Comparison of ENCODE assay signal across 8 cellular contexts in the genomic region with DNA sequence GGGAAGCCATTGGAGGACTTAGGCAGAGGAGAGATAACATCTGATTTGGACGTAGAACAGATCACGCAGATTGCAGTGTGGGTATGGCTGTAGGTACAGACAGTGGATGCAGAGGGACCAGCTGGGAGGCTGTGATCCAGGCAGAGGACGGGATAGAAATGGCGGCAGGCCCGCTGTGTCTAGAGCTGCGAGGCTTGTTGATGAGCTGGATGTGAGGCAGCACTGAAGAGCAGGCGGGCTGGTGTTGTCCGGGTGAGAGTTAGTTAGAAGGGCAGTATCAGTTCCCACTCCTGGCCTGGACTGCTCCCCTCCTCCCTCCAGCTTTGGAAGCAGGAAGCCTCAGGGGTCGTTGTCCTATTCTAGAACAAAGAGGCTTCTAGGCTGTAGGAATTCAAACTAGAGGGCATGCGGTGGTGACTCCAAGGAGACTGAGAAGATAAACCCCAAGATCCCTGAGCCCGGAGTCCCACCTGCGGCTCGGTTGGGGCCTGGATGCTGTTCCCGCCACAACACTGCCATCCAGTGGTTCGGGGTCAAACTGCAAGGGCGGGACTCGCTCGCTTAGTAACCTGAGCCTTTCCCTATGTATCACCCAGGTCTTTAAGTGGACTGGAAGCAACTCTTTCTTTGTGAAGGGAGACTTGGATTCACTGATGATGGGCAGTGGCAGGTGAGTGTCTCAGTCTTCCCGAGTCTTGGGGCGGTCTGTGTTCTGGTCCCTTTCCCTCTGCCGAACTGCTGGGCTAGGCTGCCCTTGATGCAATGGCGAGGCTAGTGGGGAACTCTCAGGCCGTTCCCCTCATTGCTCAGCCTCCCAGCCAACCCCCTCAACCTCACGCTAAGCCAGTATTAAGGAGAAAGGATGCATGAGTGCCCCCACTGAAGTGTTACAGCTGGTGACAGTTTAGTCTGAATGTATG. TPM values are rescaled to one million over a fixed set of nuclear protein-coding genes. Genes with fewer than 3 reads are reported as not detected.
DNase-seq lines count a peak whose midpoint lies in the region; ATAC-seq and TF ChIP-seq lines count a peak whose summit lies in the region.

No MANE protein-coding gene starts in this region.

- peak overlapping the region; percentile 2 to 89 (median 73) for H3K27ac Mint-ChIP-seq in naive thymus-derived CD4-positive, alpha-beta T cell

- H3K9me3 ChIP-seq in PC-3 (ENCODE audit: low read length) = no peaks in the 10 kb centered on the region
- H3K9me3 ChIP-seq in naive thymus-derived CD4-positive, alpha-beta T cell (ENCODE audit: control insufficient read depth in 2 of 3, low read length in 3 of 3) = no peaks in the 10 kb centered on the region

- peaks cover 11% of the 10 kb centered on the region for H3K4me1 Mint-ChIP-seq in activated T-cell treated with anti-CD3 and anti-CD28 coated beads, Interleukin-2, amount 50 U/mL, for 4 hours (ENCODE audit: low read depth)
- H3K4me1 Mint-ChIP-seq in naive thymus-derived CD4-positive, alpha-beta T cell = peaks cover 4 to 22% (median 16%) of the 10 kb centered on the region in 7 donors

- H2AFZ ChIP-seq in PC-3 (ENCODE audit: low read length) = peak overlapping the region; percentile 88

- DNase-seq in KG1 (lab: John Stamatoyannopoulos, UW) (peak; percentile 52), PC-3 (peak; percentile 94), fibroblast of gingiva (ENCODE audit: low read depth) (peak; percentile 58)
- peak; percentile 78 for DNase-seq in activated T-cell treated with anti-CD3 and anti-CD28 coated beads, Interleukin-2, amount 50 U/mL, for 4 hours
- DNase-seq in naive thymus-derived CD4-positive, alpha-beta T cell = peak; percentile 59 to 84 (median 75)
- peak; percentile 55 to 58 for DNase-seq in stimulated activated CD8-positive, alpha-beta memory T cell treated with anti-CD3 and anti-CD28 coated beads, Interleukin-7, amount 100 ng/mL, for 4 hours (ENCODE audit: low read depth in 2 of 2)

- no peaks in the 10 kb centered on the region for H3K27me3 Mint-ChIP-seq in activated T-cell treated with anti-CD3 and anti-CD28 coated beads, Interleukin-2, amount 50 U/mL, for 4 hours (ENCODE audit: low read depth)
- H3K27me3 Mint-ChIP-seq in naive thymus-derived CD4-positive, alpha-beta T cell = no peaks in the 10 kb centered on the region

- TF ChIP-seq CTCF in GM12874 (IDR thresholded peaks at IDR 0.05; ENCODE audit: insufficient read depth, low read depth, low read length) (peak; percentile 96), PC-3 (conservative IDR thresholded peaks at IDR 0.05; ENCODE audit: low read depth, low read length) (peak; percentile 94)

- BruUV-seq in PC-3 (replicated peaks; lab: Mats Ljungman, UMichigan) = TSS peak; percentile 9

- H3K36me3 ChIP-seq in PC-3 (ENCODE audit: low read depth, low read length) = no peaks in the 10 kb centered on the region
- peaks cover 0 to 28% (median 14%) of the 10 kb centered on the region in 3 experiments for H3K36me3 ChIP-seq in naive thymus-derived CD4-positive, alpha-beta T cell (ENCODE audit: control insufficient read depth in 2 of 3, insufficient read depth in 3 of 3, low read length in 3 of 3)

- H3K9me3 Mint-ChIP-seq in activated T-cell treated with anti-CD3 and anti-CD28 coated beads, Interleukin-2, amount 50 U/mL, for 4 hours = no peaks in the 10 kb centered on the region
- peaks cover 0 to 11% (median 0%) of the 10 kb centered on the region in 11 donors for H3K9me3 Mint-ChIP-seq in naive thymus-derived CD4-positive, alpha-beta T cell

- no peaks in the 10 kb centered on the region for H3F3A ChIP-seq in PC-3 (ENCODE audit: low read length, unreplicated experiment)

- H3K4me1 ChIP-seq in PC-3 (ENCODE audit: insufficient read depth, low read length) = peaks cover 4% of the 10 kb centered on the region; the same call in 1 of the 2 replicates
- peaks cover 5 to 7% of the 10 kb centered on the region in 2 donors for H3K4me1 ChIP-seq in naive thymus-derived CD4-positive, alpha-beta T cell (ENCODE audit: control insufficient read depth in 2 of 2, insufficient read depth in 2 of 2, low read length in 2 of 2)

- intact Hi-C loops in PC-3 (cut with micrococcal nuclease) = loop anchor here (1.0 to 5.0 kb wide), 3 partner anchors 50 to 220 kb away; a partner anchor contains a TSS
- intact Hi-C loops in naive thymus-derived CD4-positive, alpha-beta T cell (cut with micrococcal nuclease) = loop anchor here (1.0 to 5.0 kb wide), 5 partner anchors 52 to 684 kb away; no protein-coding TSS in a partner anchor

- H3K36me3 Mint-ChIP-seq in activated T-cell treated with anti-CD3 and anti-CD28 coated beads, Interleukin-2, amount 50 U/mL, for 4 hours (ENCODE audit: insufficient read depth) = peaks cover 13% of the 10 kb centered on the region
- peaks cover 0 to 23% (median 9%) of the 10 kb centered on the region in 5 donors for H3K36me3 Mint-ChIP-seq in naive thymus-derived CD4-positive, alpha-beta T cell

- H3K27ac ChIP-seq in PC-3 (ENCODE audit: low read length) = no peak overlapping the region
- peak overlapping the region; percentile 33 for H3K27ac ChIP-seq in naive thymus-derived CD4-positive, alpha-beta T cell (ENCODE audit: low read depth, low read length)

- H3K4me3 ChIP-seq in PC-3 (ENCODE audit: low read length) = peak overlapping the region; percentile 29; the same call in 1 of the 2 replicates
- no peak overlapping the region for H3K4me3 ChIP-seq in naive thymus-derived CD4-positive, alpha-beta T cell (ENCODE audit: low read length)

- no peaks in the 10 kb centered on the region for H3K27me3 ChIP-seq in PC-3 (ENCODE audit: low read length)
- no peaks in the 10 kb centered on the region for H3K27me3 ChIP-seq in naive thymus-derived CD4-positive, alpha-beta T cell (ENCODE audit: control insufficient read depth in 2 of 2, insufficient read depth in 2 of 2, low read length in 2 of 2)

- H3K9ac ChIP-seq in PC-3 (ENCODE audit: low read length) = no peak overlapping the region

- H3K9me2 ChIP-seq in PC-3 (replicated peaks; ENCODE audit: low read length) = no peaks in the 10 kb centered on the region

- CTCF ChIA-PET in PC-3 (lab: Charles Lee) = interaction anchor here (0.6 to 2.0 kb wide), 3 partner anchors 95 to 237 kb away, joined by 4 to 10 read pairs (median 5); no protein-coding TSS in a partner anchor
- CTCF ChIA-PET in naive thymus-derived CD4-positive, alpha-beta T cell (lab: Charles Lee) = interaction anchor here (0.6 to 1.5 kb wide), 9 partner anchors 31 to 727 kb away, joined by 3 to 5 read pairs (median 3); a partner anchor contains a TSS

- H3K4me3 Mint-ChIP-seq in activated T-cell treated with anti-CD3 and anti-CD28 coated beads, Interleukin-2, amount 50 U/mL, for 4 hours = no peak overlapping the region
- H3K4me3 Mint-ChIP-seq in naive thymus-derived CD4-positive, alpha-beta T cell = peak overlapping the region in 7 of 10 donors; percentile 10 to 62 (median 36)

- H4K20me1 ChIP-seq in PC-3 (ENCODE audit: low read length) = no peaks in the 10 kb centered on the region

- POLR2A ChIA-PET in PC-3 (lab: Charles Lee; ENCODE audit: unreplicated experiment) = no interaction called here
- POLR2A ChIA-PET in naive thymus-derived CD4-positive, alpha-beta T cell (lab: Charles Lee) = interaction anchor here (1.2 kb wide), 1 partner anchor 22 kb away, joined by 3 read pairs; no protein-coding TSS in a partner anchor

- peak; percentile 96 for ATAC-seq in PC-3
- peak; percentile 96 to 97 for ATAC-seq in activated T-cell treated with anti-CD3 and anti-CD28 coated beads, Interleukin-2, amount 50 U/mL, for 4 hours
- peak; percentile 94 for ATAC-seq in naive thymus-derived CD4-positive, alpha-beta T cell
- no peak for ATAC-seq in HG03196 (IDR thresholded peaks at IDR 0.05; ENCODE audit: unreplicated experiment)

- no peaks in the 10 kb centered on the region for H3K79me2 ChIP-seq in PC-3 (ENCODE audit: low read length)

- peak overlapping the region; percentile 69 for H3K4me2 ChIP-seq in PC-3 (ENCODE audit: low read length)

RNA-seq across cellular contexts. Expression of a gene that starts 11.2 kb away (rescaled TPM):
- not detected in 2 replicates for total RNA-seq in PC-3 (2014; rRNA removed)
- not detected for total RNA-seq in activated T-cell treated with anti-CD3 and anti-CD28 coated beads, Interleukin-2, amount 50 U/mL, for 4 hours
- under 1 TPM in 2 of 5 experiments, not detected in 3; 0.42 to 0.49 TPM for total RNA-seq in naive thymus-derived CD4-positive, alpha-beta T cell
- under 1 TPM; 0.37 to 0.38 TPM for polyA plus RNA-seq in naive thymus-derived CD4-positive, alpha-beta T cell
